ENCODE assay signal across 8 cellular contexts in the genomic region with DNA sequence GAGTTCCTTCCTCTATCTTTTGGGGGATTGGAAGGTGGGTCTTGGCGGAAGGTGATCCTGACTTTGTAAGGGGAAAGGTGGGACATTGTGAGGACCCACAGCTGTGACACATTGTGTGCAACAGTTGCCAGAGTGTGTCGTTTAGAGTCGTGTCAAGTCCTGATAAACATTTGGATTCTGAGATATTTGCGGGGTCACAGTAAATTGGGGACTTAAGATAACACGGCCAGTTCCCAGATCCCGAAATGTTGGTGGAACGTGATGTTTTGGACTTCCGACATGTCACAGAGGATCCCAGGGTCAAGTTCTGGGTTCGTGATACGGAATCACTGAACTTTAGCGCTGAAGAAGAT. TPM values are rescaled to one million over a fixed set of nuclear protein-coding genes. Genes with fewer than 3 reads are reported as not detected.
DNase-seq lines count a peak whose midpoint lies in the region; ATAC-seq and TF ChIP-seq lines count a peak whose summit lies in the region.

No MANE protein-coding gene starts in this region.

- ATAC-seq in PC-3, result peak; percentile 14; the same call in 1 of the 2 replicates
- ATAC-seq in psoas muscle, result no peak
- no peak for ATAC-seq in GM21447 (IDR thresholded peaks at IDR 0.05; ENCODE audit: unreplicated experiment)

- no peaks in the 10 kb centered on the region for H3K27me3 ChIP-seq in PC-3 (ENCODE audit: low read length)
- H3K27me3 ChIP-seq in esophagus squamous epithelium, result no peaks in the 10 kb centered on the region
- no peaks in the 10 kb centered on the region for H3K27me3 ChIP-seq in psoas muscle (ENCODE audit: insufficient read depth in 3 of 3, low read length in 2 of 3)

- peak overlapping the region; percentile 87 for H2AFZ ChIP-seq in PC-3 (ENCODE audit: low read length)

- peaks cover 34% of the 10 kb centered on the region for H3K79me2 ChIP-seq in PC-3 (ENCODE audit: low read length)

- H3K9ac ChIP-seq in PC-3 (ENCODE audit: low read length), result peak overlapping the region; percentile 99

- H3K9me2 ChIP-seq in PC-3 (replicated peaks; ENCODE audit: low read length), result no peaks in the 10 kb centered on the region

- H3K36me3 ChIP-seq in PC-3 (ENCODE audit: low read depth, low read length), result no peaks in the 10 kb centered on the region; the same call in 1 of the 2 replicates
- peaks cover 0 to 8% (median 0%) of the 10 kb centered on the region in 3 donors for H3K36me3 ChIP-seq in esophagus squamous epithelium
- H3K36me3 ChIP-seq in psoas muscle (ENCODE audit: insufficient read depth in 1 of 2, low read depth in 1 of 2), result no peaks in the 10 kb centered on the region

- TF ChIP-seq CTCF in GM12865 (IDR thresholded peaks at IDR 0.05; ENCODE audit: insufficient read depth, low read depth, low read length, missing control alignments) (no peak), PC-3 (conservative IDR thresholded peaks at IDR 0.05; ENCODE audit: low read depth, low read length) (no peak), esophagus squamous epithelium (IDR thresholded peaks at IDR 0.05) (no peak), psoas muscle (IDR thresholded peaks at IDR 0.05) (no peak)

- WGBS in esophagus squamous epithelium, 2 donors, result 1% methylated on average over 10 to 11 of the region's 11 CpGs
- 0 to 1% (median 1%) methylated on average over 11 of the region's 11 CpGs for WGBS in psoas muscle, 3 donors

- no peaks in the 10 kb centered on the region for H4K20me1 ChIP-seq in PC-3 (ENCODE audit: low read length)

- H3K4me1 ChIP-seq in PC-3 (ENCODE audit: insufficient read depth, low read length) (peaks cover 12% of the 10 kb centered on the region), esophagus squamous epithelium (peaks cover 4 to 28% (median 11%) of the 10 kb centered on the region in 3 donors), psoas muscle (peaks cover 13% of the 10 kb centered on the region)

- POLR2A ChIA-PET in PC-3 (lab: Charles Lee; ENCODE audit: unreplicated experiment), result no interaction called here

- H3F3A ChIP-seq in PC-3 (ENCODE audit: low read length, unreplicated experiment), result no peaks in the 10 kb centered on the region

- H3K27ac ChIP-seq in PC-3 (ENCODE audit: low read length) (no peak overlapping the region), esophagus squamous epithelium (peak overlapping the region in 3 of 4 donors; percentile 71 to 86 (median 72)), psoas muscle (no peak overlapping the region)

- BruUV-seq in PC-3 (replicated peaks; lab: Mats Ljungman, UMichigan), result no TSS peak

- peak overlapping the region; percentile 90 for H3K4me2 ChIP-seq in PC-3 (ENCODE audit: low read length)

- no peak for TF ChIP-seq POLR2A in esophagus squamous epithelium (IDR thresholded peaks at IDR 0.05)

- intact Hi-C loops in PC-3 (cut with micrococcal nuclease), result no loop called here
- intact Hi-C loops in esophagus squamous epithelium (cut with DNase I), result no loop called here
- intact Hi-C loops in psoas muscle (cut with DNase I), result no loop called here

- DNase-seq in GM12865 (ENCODE audit: low read depth), result peak; percentile 22
- no peak for DNase-seq in PC-3
- DNase-seq in esophagus squamous epithelium (lab: John Stamatoyannopoulos, UW), result no peak
- DNase-seq in psoas muscle, result no peak
- DNase-seq in NCI-H146 (lab: John Stamatoyannopoulos, UW), result no peak
- no peak for DNase-seq in GDM1 (lab: John Stamatoyannopoulos, UW)
- DNase-seq in H4 (ENCODE audit: low spot score), result no peak

- no peaks in the 10 kb centered on the region for H3K9me3 ChIP-seq in PC-3 (ENCODE audit: low read length)
- no peaks in the 10 kb centered on the region for H3K9me3 ChIP-seq in esophagus squamous epithelium
- no peaks in the 10 kb centered on the region for H3K9me3 ChIP-seq in psoas muscle

- H3K4me3 ChIP-seq in GM12865 (ENCODE audit: low read depth, low read length), result peak overlapping the region; percentile 93
- H3K4me3 ChIP-seq in PC-3 (ENCODE audit: low read length), result peak overlapping the region; percentile 93
- peak overlapping the region; percentile 62 to 97 (median 84) for H3K4me3 ChIP-seq in esophagus squamous epithelium
- H3K4me3 ChIP-seq in psoas muscle, result peak overlapping the region; percentile 95

- CTCF ChIA-PET in PC-3 (lab: Charles Lee), result no interaction called here

RNA-seq across cellular contexts. Expression of gene ATAD5, which starts 0.6 kb away (rescaled TPM):
- total RNA-seq in PC-3 (2014; rRNA removed) (4.2 and 5.4 TPM in 2 replicates), esophagus squamous epithelium (1 to 10 TPM; 2.5 to 6.7 (median 3.3) TPM), psoas muscle (under 1 TPM; 0.15 to 0.44 (median 0.24) TPM)
- under 1 TPM; 0.11 to 0.25 (median 0.14) TPM for polyA plus RNA-seq in psoas muscle
- total RNA-seq in H4 (2014; rRNA removed; shearing (Covaris generic)), result 1.8 and 4.5 TPM in 2 replicates

RNA-seq across cellular contexts. Expression of gene CRLF3, which starts 7.9 kb away (rescaled TPM):
- total RNA-seq in PC-3 (2014; rRNA removed) (6.6 and 9.8 TPM in 2 replicates), esophagus squamous epithelium (10 to 100 TPM; 13.3 to 27.4 (median 20.4) TPM), psoas muscle (1 to 10 TPM; 3.9 to 5.0 (median 4.2) TPM)
- polyA plus RNA-seq in psoas muscle, result 1 to 10 TPM; 3.2 to 6.4 (median 5.5) TPM
- 9.7 and 13.9 TPM in 2 replicates for total RNA-seq in H4 (2014; rRNA removed; shearing (Covaris generic))

Comparison
In these comparisons a context has a peak if more than half of its experiments do, and no peak if none do; other contexts are left out.
1. H3K27ac ChIP-seq: peak in esophagus squamous epithelium (3 of 4); none in PC-3 (single experiment) and psoas muscle (single experiment).
2. Peak in every context shown above with its lines, with median percentiles within 50 percentile points of each other: H3K4me3 ChIP-seq.